17 cellular contexts compared by ENCODE assay signal in the genomic region with DNA sequence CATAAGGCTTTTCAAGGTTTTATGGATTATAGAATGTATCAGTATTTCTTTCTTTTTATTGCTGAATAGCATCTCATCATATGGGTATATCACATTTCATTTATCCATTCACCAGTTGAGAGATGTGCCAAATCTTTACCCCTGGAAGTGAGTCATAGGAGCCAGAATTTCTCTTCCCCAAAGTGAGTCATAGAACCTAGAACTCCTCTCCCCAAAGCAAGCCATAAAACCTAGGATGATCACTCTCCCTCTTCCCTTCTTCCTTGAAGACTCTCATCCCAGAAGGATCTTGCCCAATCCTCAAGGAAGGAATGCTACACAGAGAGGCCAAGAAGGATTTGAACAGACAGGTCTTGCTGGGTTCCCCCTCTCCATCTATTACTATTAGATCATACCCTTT.
DNase-seq lines count a peak whose midpoint lies in the region; ATAC-seq and TF ChIP-seq lines count a peak whose summit lies in the region.
"Had no signal": no experiment of that assay in that cellular context is flagged by ENCODE, and none has a peak within 500 bp of the region (broad histone marks: within the 10 kb centered on the region; RNA-seq: fewer than 3 reads in every experiment).

No MANE protein-coding gene starts in this region.

- no peak for TF ChIP-seq CTCF in progenitor cell of endocrine pancreas (IDR thresholded peaks at IDR 0.05; ENCODE audit: unreplicated experiment)

- no peaks in the 10 kb centered on the region for H3K36me3 Mint-ChIP-seq in progenitor cell of endocrine pancreas (ENCODE audit: insufficient read depth)
- H3K36me3 Mint-ChIP-seq: activated naive CD8-positive, alpha-beta T cell; CD4-positive, CD25-positive, alpha-beta regulatory T cell had no signal

- H3K27ac Mint-ChIP-seq in progenitor cell of endocrine pancreas: no peak overlapping the region
- H3K27ac Mint-ChIP-seq: activated naive CD8-positive, alpha-beta T cell; CD4-positive, CD25-positive, alpha-beta regulatory T cell; T-helper 2 cell treated with Interferon-gamma antibody and Interleukin-4, amounts not matched to agents 5 μg/mL and 100 μg/mL, for 36 hours had no signal

- H3K27ac ChIP-seq in epithelial cell of prostate (no peak overlapping the region), aorta (ENCODE audit: low read depth in 1 of 2, low read length in 2 of 2) (no peak overlapping the region)
- H3K27ac ChIP-seq: right lobe of liver had no signal

- peaks cover 2% of the 10 kb centered on the region for H3K9me3 ChIP-seq in aorta (ENCODE audit: control insufficient read depth, low read length)
- H3K9me3 ChIP-seq: right lobe of liver had no signal

- H3K27me3 Mint-ChIP-seq in progenitor cell of endocrine pancreas: peaks cover 2% of the 10 kb centered on the region

- no peak for ATAC-seq in aorta (ENCODE audit: low FRiP score)
- ATAC-seq: right lobe of liver had no signal

- H3K27me3 ChIP-seq in aorta (ENCODE audit: control insufficient read depth in 1 of 2, insufficient read depth in 2 of 2, low read length in 1 of 2): no peaks in the 10 kb centered on the region
- H3K27me3 ChIP-seq: right lobe of liver had no signal

- DNase-seq in GM04504 (ENCODE audit: low read depth) (peak; percentile 28), NCI-H226 (peak; percentile 94), epithelial cell of prostate (ENCODE audit: low read depth, low spot score) (peak; percentile 27), skeletal muscle cell (ENCODE audit: low read depth) (peak; percentile 49), aorta (no peak), NCI-H2107 (lab: John Stamatoyannopoulos, UW) (no peak), progenitor cell of endocrine pancreas (ENCODE audit: low spot score, unreplicated experiment) (no peak), anterior cingulate cortex (lab: John Stamatoyannopoulos, UW) (no peak)
- DNase-seq: activated CD4-positive, alpha-beta T cell treated with anti-CD3 and anti-CD28 coated beads for 4 hours; CD4-positive, CD25-positive, alpha-beta regulatory T cell; central memory CD4-positive, alpha-beta T cell; effector memory CD4-positive, alpha-beta T cell; head of caudate nucleus; right lobe of liver; SIG-M5 had no signal

- H3K9me3 Mint-ChIP-seq in progenitor cell of endocrine pancreas (ENCODE audit: low read depth): peaks cover 4% of the 10 kb centered on the region
- H3K9me3 Mint-ChIP-seq: T-helper 2 cell treated with Interferon-gamma antibody and Interleukin-4, amounts not matched to agents 5 μg/mL and 100 μg/mL, for 36 hours had no signal

- no peaks in the 10 kb centered on the region for H3K4me1 Mint-ChIP-seq in progenitor cell of endocrine pancreas (ENCODE audit: low read depth)
- H3K4me1 Mint-ChIP-seq: CD4-positive, CD25-positive, alpha-beta regulatory T cell had no signal

- H3K4me3 Mint-ChIP-seq in progenitor cell of endocrine pancreas (ENCODE audit: low read depth): no peak overlapping the region
- H3K4me3 Mint-ChIP-seq: activated naive CD8-positive, alpha-beta T cell; CD4-positive, CD25-positive, alpha-beta regulatory T cell; T-helper 2 cell treated with Interferon-gamma antibody and Interleukin-4, amounts not matched to agents 5 μg/mL and 100 μg/mL, for 36 hours had no signal

- intact Hi-C loops in aorta (cut with DNase I): no loop called here

- no peak overlapping the region for H3K4me3 ChIP-seq in skeletal muscle cell (ENCODE audit: low read depth, low read length)
- H3K4me3 ChIP-seq in aorta (ENCODE audit: low read length in 2 of 2): no peak overlapping the region
- H3K4me3 ChIP-seq: right lobe of liver had no signal

- H3K36me3 ChIP-seq in aorta (ENCODE audit: control insufficient read depth in 1 of 2, insufficient read depth in 2 of 2, low read length in 1 of 2): no peaks in the 10 kb centered on the region
- H3K36me3 ChIP-seq: right lobe of liver had no signal

- H3K4me1 ChIP-seq in aorta (ENCODE audit: control insufficient read depth in 1 of 2, insufficient read depth in 2 of 2, low read length in 2 of 2): no peaks in the 10 kb centered on the region

Comparison
In these comparisons a context has a peak if more than half of its experiments do, and no peak if none do; other contexts are left out.
1. DNase-seq: peak in GM04504 (single experiment), NCI-H226 (single experiment), epithelial cell of prostate (single experiment) and skeletal muscle cell (single experiment); none in aorta (0 of 2), NCI-H2107 (single experiment), progenitor cell of endocrine pancreas (single experiment) and anterior cingulate cortex (0 of 58).